16 cellular contexts compared by ENCODE assay signal in genomic region chr1:13605159-13605558, GRCh38. TPM values are rescaled to one million over a fixed set of nuclear protein-coding genes. Genes with fewer than 3 reads are reported as not detected.
A peak's percentile ranks its signal among the peaks of the same experiment; 100 is the strongest.
DNase-seq lines count a peak whose midpoint lies in the region; ATAC-seq, FAIRE-seq and TF ChIP-seq lines count a peak whose summit lies in the region.
"Had no signal": no experiment of that assay in that cellular context is flagged by ENCODE, and none has a peak within 500 bp of the region (broad histone marks: within the 10 kb centered on the region; RNA-seq: fewer than 3 reads in every experiment).

No MANE protein-coding gene starts in this region.

- no peak for FAIRE-seq in small intestine (lab: Jason Lieb, UNC)

- DNase-seq in H4 (ENCODE audit: low spot score), result peak; percentile 85
- DNase-seq in astrocyte of the spinal cord (ENCODE audit: low read depth, low spot score), result peak; percentile 70
- DNase-seq in foreskin melanocyte, result peak; percentile 17
- no peak for DNase-seq in smooth muscle cell (lab: John Stamatoyannopoulos, UW; ENCODE audit: unreplicated experiment)
- DNase-seq in small intestine, result no peak
- no peak for DNase-seq in activated effector memory CD4-positive, alpha-beta T cell treated with anti-CD3 and anti-CD28 coated beads, Interleukin-2, amount 50 U/mL, for 16 hours
- DNase-seq: activated CD4-positive, alpha-beta T cell treated with anti-CD3 and anti-CD28 coated beads, Interleukin-2, amount 10 ng/mL, durations not matched to agents 24 days and 14 days; activated T-cell treated with anti-CD3 and anti-CD28 coated beads, Interleukin-2, amount 50 U/mL, for 1 hour; cortex of kidney; DMS53; NCI-H2029 treated with DMSO at 0.1 percent for 48 hours; Right ventricle myocardium superior; spleen had no signal

- H3F3A ChIP-seq in smooth muscle cell (ENCODE audit: low read depth), result peaks cover 35% of the 10 kb centered on the region

- H3K4me1 ChIP-seq in smooth muscle cell (ENCODE audit: low read depth) (peaks cover 11% of the 10 kb centered on the region), small intestine (ENCODE audit: control insufficient read depth in 2 of 2, insufficient read depth in 1 of 2, low read depth in 1 of 2, low read length in 1 of 2) (no peaks in the 10 kb centered on the region)
- H3K4me1 ChIP-seq: BLaER1 treated with 17β-estradiol and CSF1 and Interleukin-3, amounts not matched to agents 10 nM and 100 nM; spleen had no signal

- H3K27ac ChIP-seq in smooth muscle cell (ENCODE audit: low read depth) (peak overlapping the region; percentile 95), small intestine (ENCODE audit: low read depth in 1 of 2, low read length in 1 of 2) (peak overlapping the region in 1 of 2 donors; percentile 27)
- H3K27ac ChIP-seq: BLaER1 treated with 17β-estradiol and CSF1 and Interleukin-3, amounts not matched to agents 10 nM and 100 nM; spleen had no signal

- WGBS in smooth muscle cell (ENCODE audit: low lambda C conversion rate), result 17% methylated on average over 1 of the region's 1 CpG
- WGBS in small intestine, 3 donors, result 42 to 55% (median 51%) methylated on average over 1 of the region's 1 CpG

- no peaks in the 10 kb centered on the region for H3K27me3 ChIP-seq in smooth muscle cell (ENCODE audit: low read depth)
- no peaks in the 10 kb centered on the region for H3K27me3 ChIP-seq in small intestine (ENCODE audit: control insufficient read depth in 2 of 2, insufficient read depth in 2 of 2, low read length in 2 of 2)
- H3K27me3 ChIP-seq: BLaER1 treated with 17β-estradiol and CSF1 and Interleukin-3, amounts not matched to agents 10 nM and 100 nM had no signal

- H3K79me2 ChIP-seq in smooth muscle cell (ENCODE audit: low read depth), result peaks cover 72% of the 10 kb centered on the region

- H3K4me3 ChIP-seq in astrocyte of the spinal cord (ENCODE audit: low read depth, low read length) (no peak overlapping the region), smooth muscle cell (no peak overlapping the region), small intestine (ENCODE audit: low read depth in 1 of 2, low read length in 2 of 2) (no peak overlapping the region)
- H3K4me3 ChIP-seq: BLaER1 treated with 17β-estradiol and CSF1 and Interleukin-3, amounts not matched to agents 10 nM and 100 nM; spleen had no signal

- H4K20me1 ChIP-seq in smooth muscle cell (ENCODE audit: low read depth), result peaks cover 49% of the 10 kb centered on the region
- H4K20me1 ChIP-seq: BLaER1 treated with 17β-estradiol and CSF1 and Interleukin-3, amounts not matched to agents 10 nM and 100 nM had no signal

- peaks cover 18% of the 10 kb centered on the region for H3K36me3 ChIP-seq in smooth muscle cell (ENCODE audit: low read depth)
- no peaks in the 10 kb centered on the region for H3K36me3 ChIP-seq in small intestine (ENCODE audit: control insufficient read depth in 2 of 2, insufficient read depth in 2 of 2, low read length in 2 of 2)
- H3K36me3 ChIP-seq: BLaER1 treated with 17β-estradiol and CSF1 and Interleukin-3, amounts not matched to agents 10 nM and 100 nM; spleen had no signal

- in situ Hi-C loops in astrocyte of the spinal cord (cut with HindIII; ENCODE audit: low sequenced_read_pairs), result no loop called here

- peak overlapping the region; percentile 81 for H3K9ac ChIP-seq in smooth muscle cell (ENCODE audit: low read depth)
- H3K9ac ChIP-seq: BLaER1 treated with 17β-estradiol and CSF1 and Interleukin-3, amounts not matched to agents 10 nM and 100 nM had no signal

- H3K4me2 ChIP-seq in smooth muscle cell, result peak overlapping the region; percentile 70

- TF ChIP-seq CTCF in astrocyte of the spinal cord (IDR thresholded peaks at IDR 0.05; ENCODE audit: low read depth, low read length) (no peak), smooth muscle cell (IDR thresholded peaks at IDR 0.05; ENCODE audit: borderline replicate concordance, insufficient read depth, poor library complexity, severe bottlenecking) (no peak)

- ATAC-seq in GM19328 (IDR thresholded peaks at IDR 0.05; ENCODE audit: unreplicated experiment) (no peak), GM18907 (IDR thresholded peaks at IDR 0.05; ENCODE audit: unreplicated experiment) (no peak)

- H2AFZ ChIP-seq in smooth muscle cell (ENCODE audit: low read depth), result no peak overlapping the region

- H3K9me3 ChIP-seq in smooth muscle cell (replicated peaks; ENCODE audit: low read depth), result no peaks in the 10 kb centered on the region
- H3K9me3 ChIP-seq in small intestine (ENCODE audit: control insufficient read depth, low read depth), result no peaks in the 10 kb centered on the region
- H3K9me3 ChIP-seq: spleen had no signal

RNA-seq across cellular contexts. Expression of gene PDPN, which starts 21.5 kb away (rescaled TPM):
- total RNA-seq in H4 (2014; rRNA removed; shearing (Covaris generic)), result 2.6 and 3.6 TPM in 2 replicates
- total RNA-seq in smooth muscle cell, result 459 and 476 TPM in 2 replicates
- polyA plus RNA-seq in smooth muscle cell (336 and 414 TPM in 2 replicates), small intestine (10 to 100 TPM in 1 of 3 donors, 1 to 10 TPM in 1, under 1 TPM in 1; 0.89 to 18.7 (median 2.2) TPM)
- total RNA-seq: activated CD4-positive, alpha-beta T cell treated with anti-CD3 and anti-CD28 coated beads, Interleukin-2, amount 10 ng/mL, durations not matched to agents 24 days and 14 days had no signal

Comparison
In these comparisons a context has a peak if more than half of its experiments do, and no peak if none do; other contexts are left out.
1. DNase-seq: peak in H4 (single experiment), astrocyte of the spinal cord (single experiment) and foreskin melanocyte (single experiment); none in smooth muscle cell (single experiment), small intestine (single experiment) and activated effector memory CD4-positive, alpha-beta T cell treated with anti-CD3 and anti-CD28 coated beads, Interleukin-2, amount 50 U/mL, for 16 hours (single experiment).
2. RNA of gene PDPN, which starts 21.5 kb away (total RNA-seq): 459 to 476 TPM in smooth muscle cell; 2.6 to 3.6 TPM in H4; every median in the first group is over 10 times any median in the second.